In genomic region chr20:42173440-42173839, GRCh38 we compare ENCODE assay signal across 16 cellular contexts.
"Had no signal": no experiment of that assay in that cellular context is flagged by ENCODE, and none has a peak within 500 bp of the region (broad histone marks: within the 10 kb centered on the region; RNA-seq: fewer than 3 reads in every experiment).

No MANE protein-coding gene starts in this region.

- H3K27ac ChIP-seq: foreskin keratinocyte, left ventricle myocardium inferior, lower lobe of right lung, spleen, thoracic aorta, transverse colon had no signal

- DNase-seq: dermis blood vessel endothelial cell; foreskin keratinocyte; immature natural killer cell; kidney; left cardiac atrium; left ventricle myocardium inferior; lower lobe of right lung; natural killer cell; posterior cingulate gyrus; spleen; stimulated activated CD4-positive, alpha-beta T cell treated with anti-CD3 and anti-CD28 coated beads, Interleukin-15, amount 100 ng/mL, for 24 hours; stimulated activated CD4-positive, alpha-beta T cell treated with anti-CD3 and anti-CD28 coated beads, Interleukin-1b, Interleukin-23, amount 100 ng/mL, for 48 hours; stimulated activated CD4-positive, alpha-beta T cell treated with anti-CD3 and anti-CD28 coated beads, Interleukin-4, amount 100 ng/mL, for 24 hours; stimulated activated naive CD8-positive, alpha-beta T cell treated with anti-CD3 and anti-CD28 coated beads, Interleukin-15, amount 100 ng/mL, for 72 hours; transverse colon had no signal
